Comparison of ENCODE assay signal across 21 cellular contexts in genomic region chr6:103800131-103800670, GRCh38.
DNase-seq lines count a peak whose midpoint lies in the region; ATAC-seq and TF ChIP-seq lines count a peak whose summit lies in the region.
"Had no signal": no experiment of that assay in that cellular context is flagged by ENCODE, and none has a peak within 500 bp of the region (broad histone marks: within the 10 kb centered on the region; RNA-seq: fewer than 3 reads in every experiment).

No MANE protein-coding gene starts in this region.

- no peak overlapping the region for H3K4me3 Mint-ChIP-seq in activated T-cell treated with anti-CD3 and anti-CD28 coated beads, Interleukin-2, amount 50 U/mL, for 4 hours
- H3K4me3 Mint-ChIP-seq: B cell; CD4-positive, CD25-positive, alpha-beta regulatory T cell; IgD-negative memory B cell; T-helper 1 cell treated with Interleukin-12 subunit alpha and Interleukin-12 subunit beta and Interleukin-4 antibody, amounts not matched to agents 30 μg/mL and 1 μg/mL, for 36 hours had no signal

- DNase-seq in Ammon's horn (ENCODE audit: low spot score) (peak; percentile 13), NCI-H1694 (lab: John Stamatoyannopoulos, UW) (peak; percentile 70), NCI-H69 (lab: John Stamatoyannopoulos, UW) (peak; percentile 94), cerebellar cortex (ENCODE audit: low spot score) (peak; percentile 86), smooth muscle cell (lab: John Stamatoyannopoulos, UW; ENCODE audit: unreplicated experiment) (no peak), SIG-M5 treated with dmso at 0.1 percent for 504 hours (lab: John Stamatoyannopoulos, UW; ENCODE audit: unreplicated experiment) (no peak)
- no peak for DNase-seq in activated T-cell treated with anti-CD3 and anti-CD28 coated beads, Interleukin-2, amount 50 U/mL, for 4 hours
- DNase-seq: CD4-positive, CD25-positive, alpha-beta regulatory T cell; DMS79 treated with DMSO at 0.1 percent for 48 hours; H7; Kasumi-1; MM.1S; NCI-H1092 treated with DMSO at 0.1 percent for 48 hours; NCI-H187; NCI-H226; NK-92 treated with Interleukin-12 subunit alpha and Interleukin-12 subunit beta, amount 100 ng/mL, for 24 hours; SHP77 treated with DMSO at 0.1 percent for 48 hours had no signal

- H3K4me3 ChIP-seq in smooth muscle cell = no peak overlapping the region

- H3K27me3 Mint-ChIP-seq in activated T-cell treated with anti-CD3 and anti-CD28 coated beads, Interleukin-2, amount 50 U/mL, for 4 hours (ENCODE audit: low read depth) = no peaks in the 10 kb centered on the region
- H3K27me3 Mint-ChIP-seq: B cell; CD4-positive, CD25-positive, alpha-beta regulatory T cell; IgD-negative memory B cell had no signal

- H3F3A ChIP-seq in smooth muscle cell (ENCODE audit: low read depth) = no peaks in the 10 kb centered on the region

- H3K4me1 Mint-ChIP-seq in activated T-cell treated with anti-CD3 and anti-CD28 coated beads, Interleukin-2, amount 50 U/mL, for 4 hours (ENCODE audit: low read depth) = no peaks in the 10 kb centered on the region
- H3K4me1 Mint-ChIP-seq: B cell; CD4-positive, CD25-positive, alpha-beta regulatory T cell; IgD-negative memory B cell had no signal

- no peaks in the 10 kb centered on the region for H3K27me3 ChIP-seq in smooth muscle cell (ENCODE audit: low read depth)

- H3K36me3 ChIP-seq in smooth muscle cell (ENCODE audit: low read depth) = no peaks in the 10 kb centered on the region

- H4K20me1 ChIP-seq in smooth muscle cell (ENCODE audit: low read depth) = no peaks in the 10 kb centered on the region

- ATAC-seq in activated T-cell treated with anti-CD3 and anti-CD28 coated beads, Interleukin-2, amount 50 U/mL, for 4 hours = no peak

- H3K36me3 Mint-ChIP-seq in activated T-cell treated with anti-CD3 and anti-CD28 coated beads, Interleukin-2, amount 50 U/mL, for 4 hours (ENCODE audit: insufficient read depth) = no peaks in the 10 kb centered on the region
- H3K36me3 Mint-ChIP-seq: CD4-positive, CD25-positive, alpha-beta regulatory T cell; IgD-negative memory B cell had no signal

- 92% methylated on average over 2 of the region's 2 CpGs for WGBS in smooth muscle cell (ENCODE audit: low lambda C conversion rate)

- no peaks in the 10 kb centered on the region for H3K4me1 ChIP-seq in smooth muscle cell (ENCODE audit: low read depth)

- no peaks in the 10 kb centered on the region for H3K79me2 ChIP-seq in smooth muscle cell (ENCODE audit: low read depth)

- no peak overlapping the region for H3K4me2 ChIP-seq in smooth muscle cell

- H3K9me3 Mint-ChIP-seq in activated T-cell treated with anti-CD3 and anti-CD28 coated beads, Interleukin-2, amount 50 U/mL, for 4 hours = no peaks in the 10 kb centered on the region

- no peak overlapping the region for H3K9ac ChIP-seq in smooth muscle cell (ENCODE audit: low read depth)

- no peak overlapping the region for H3K27ac ChIP-seq in smooth muscle cell (ENCODE audit: low read depth)
- H3K27ac ChIP-seq: HL-60 had no signal

- H3K9me3 ChIP-seq in smooth muscle cell (replicated peaks; ENCODE audit: low read depth) = no peaks in the 10 kb centered on the region

- H2AFZ ChIP-seq in smooth muscle cell (ENCODE audit: low read depth) = no peak overlapping the region

- no peak for TF ChIP-seq CTCF in smooth muscle cell (IDR thresholded peaks at IDR 0.05; ENCODE audit: borderline replicate concordance, insufficient read depth, poor library complexity, severe bottlenecking)

Comparison
In these comparisons a context has a peak if more than half of its experiments do, and no peak if none do; other contexts are left out.
1. DNase-seq: peak in Ammon's horn (single experiment), NCI-H1694 (single experiment), NCI-H69 (single experiment) and cerebellar cortex (single experiment); none in activated T-cell treated with anti-CD3 and anti-CD28 coated beads, Interleukin-2, amount 50 U/mL, for 4 hours (single experiment), smooth muscle cell (single experiment) and SIG-M5 treated with dmso at 0.1 percent for 504 hours (single experiment).